Comparison of ENCODE assay signal across 26 cellular contexts in the genomic region with DNA sequence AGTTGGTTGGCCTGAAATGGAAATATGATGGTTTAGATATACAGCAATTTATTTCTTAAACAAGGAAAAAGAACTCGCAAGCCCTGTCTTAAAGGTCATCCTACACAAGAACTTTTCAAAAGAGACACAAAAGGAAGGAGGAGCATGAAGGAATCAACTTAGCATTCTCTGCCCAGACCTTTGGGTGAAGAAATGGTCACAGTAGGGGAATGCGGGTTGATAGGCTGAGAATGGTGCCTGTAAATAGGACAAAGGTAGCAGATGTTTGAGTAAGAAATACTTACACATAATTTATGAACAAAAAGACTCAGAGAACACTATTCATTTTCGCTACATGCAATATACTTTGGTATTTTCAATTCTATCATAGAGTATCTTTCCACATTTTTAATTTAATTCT. TPM values are rescaled to one million over a fixed set of nuclear protein-coding genes. Genes with fewer than 3 reads are reported as not detected.
"Had no signal": no experiment of that assay in that cellular context is flagged by ENCODE, and none has a peak within 500 bp of the region (broad histone marks: within the 10 kb centered on the region; RNA-seq: fewer than 3 reads in every experiment).

No MANE protein-coding gene starts in this region.

- H3K27me3 Mint-ChIP-seq: dendritic cell treated with granulocyte-macrophage colony-stimulating factor and Interleukin-4, amounts not matched to agents 40 ng/mL and 50 ng/mL, for 4 days had no signal

- H3K9me3 ChIP-seq: colonic mucosa, esophagus muscularis mucosa, gastrocnemius medialis, heart right ventricle, left lung, lower lobe of right lung had no signal

- ATAC-seq: effector memory CD8-positive, alpha-beta T cell; foreskin keratinocyte; gastrocnemius medialis; heart right ventricle; left cardiac atrium; left lung; left ventricle myocardium superior; lower lobe of right lung had no signal

- H3K36me3 ChIP-seq: colonic mucosa, gastrocnemius medialis had no signal

- H3K27ac Mint-ChIP-seq: dendritic cell treated with granulocyte-macrophage colony-stimulating factor and Interleukin-4, amounts not matched to agents 40 ng/mL and 50 ng/mL, for 4 days; effector memory CD8-positive, alpha-beta T cell; endodermal cell had no signal

- H3K4me3 ChIP-seq: colonic mucosa, esophagus muscularis mucosa, gastrocnemius medialis, heart right ventricle, left lung, lower lobe of right lung had no signal

- H3K9me3 Mint-ChIP-seq: dendritic cell treated with granulocyte-macrophage colony-stimulating factor and Interleukin-4, amounts not matched to agents 40 ng/mL and 50 ng/mL, for 4 days; effector memory CD8-positive, alpha-beta T cell; endodermal cell had no signal

- DNase-seq: cerebellar nuclear complex; colonic mucosa; cortex of kidney; effector CD8-positive, alpha-beta T cell; effector memory CD8-positive, alpha-beta T cell; endodermal cell; erythroblast; foreskin keratinocyte; gastrocnemius medialis; glutamatergic neuron; head of caudate nucleus; heart right ventricle; hippocampal formation; left cardiac atrium; left lung; left ventricle myocardium superior; lower lobe of right lung; mesenchymal stem cell; midbrain had no signal

- H3K27ac ChIP-seq: colonic mucosa, epithelial cell of prostate, esophagus muscularis mucosa, foreskin keratinocyte, lower lobe of right lung had no signal

- H3K4me1 ChIP-seq: colonic mucosa, foreskin keratinocyte had no signal

- H3K4me3 Mint-ChIP-seq: dendritic cell treated with granulocyte-macrophage colony-stimulating factor and Interleukin-4, amounts not matched to agents 40 ng/mL and 50 ng/mL, for 4 days; effector memory CD8-positive, alpha-beta T cell; endodermal cell had no signal

- FAIRE-seq: endometrium, islet of Langerhans, keratinocyte had no signal

- H3K27me3 ChIP-seq: colonic mucosa, foreskin keratinocyte, gastrocnemius medialis, heart right ventricle, left lung had no signal

RNA-seq across cellular contexts. Expression of a gene that starts 15.0 kb away (rescaled TPM):
- total RNA-seq: endodermal cell, foreskin keratinocyte, mononuclear cell had no signal
- polyA plus RNA-seq: foreskin keratinocyte, keratinocyte had no signal
